ENCODE assay signal across 21 cellular contexts in the genomic region with DNA sequence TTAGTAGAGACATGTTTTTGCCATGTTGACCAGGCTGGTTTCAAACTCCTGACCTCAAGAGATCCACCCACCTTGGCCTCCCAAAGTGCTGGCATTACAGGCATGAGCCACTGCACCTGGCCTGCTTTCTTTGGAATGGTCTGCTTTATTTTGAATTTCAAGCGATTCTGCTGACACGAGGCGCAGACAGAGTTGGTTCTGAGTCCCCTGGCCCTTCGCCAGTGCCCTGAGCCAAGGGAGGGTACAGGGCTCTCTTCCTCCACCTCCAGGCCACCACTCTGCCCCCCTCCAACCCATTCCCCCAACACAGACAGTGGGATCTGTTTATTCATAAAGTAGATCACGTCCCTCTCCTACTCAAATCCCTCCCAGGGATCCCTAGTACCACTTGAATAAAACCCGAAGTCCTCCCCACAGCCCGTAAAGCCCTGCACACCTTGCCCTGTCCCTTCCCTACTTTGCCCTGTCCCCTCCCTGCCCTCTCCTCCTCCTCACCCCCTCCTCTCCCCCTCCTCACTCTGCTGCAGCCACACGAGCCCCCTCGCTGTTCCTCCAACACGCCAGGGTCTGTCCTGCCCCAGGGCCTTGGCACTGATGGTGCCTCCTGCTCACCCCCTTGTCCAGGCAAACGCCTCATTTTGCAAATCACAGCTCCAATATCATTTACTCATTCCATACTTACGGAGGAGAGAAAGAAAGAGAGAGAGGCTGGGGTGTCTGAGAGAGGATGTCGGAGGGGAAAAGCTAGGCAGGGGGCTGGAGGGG. TPM values are rescaled to one million over a fixed set of nuclear protein-coding genes. Genes with fewer than 3 reads are reported as not detected.
DNase-seq lines count a peak whose midpoint lies in the region; ATAC-seq and TF ChIP-seq lines count a peak whose summit lies in the region.
"Had no signal": no experiment of that assay in that cellular context is flagged by ENCODE, and none has a peak within 500 bp of the region (broad histone marks: within the 10 kb centered on the region; RNA-seq: fewer than 3 reads in every experiment).

No MANE protein-coding gene starts in this region.

- H3K27me3 Mint-ChIP-seq in Caco-2 (ENCODE audit: insufficient read depth, unreplicated experiment), result no peaks in the 10 kb centered on the region

- H3K36me3 ChIP-seq in ES-I3 (ENCODE audit: insufficient read depth, low read length) (no peaks in the 10 kb centered on the region), gastroesophageal sphincter (no peaks in the 10 kb centered on the region), neuronal stem cell (replicated peaks in 1 of 2; ENCODE audit: control insufficient read depth in 2 of 2, insufficient read depth in 2 of 2, low read length in 2 of 2) (no peaks in the 10 kb centered on the region), Caco-2 (ENCODE audit: control insufficient read depth, insufficient read depth, low read length) (no peaks in the 10 kb centered on the region)
- H3K36me3 ChIP-seq: SJCRH30 had no signal

- H2BK12ac ChIP-seq in neuronal stem cell (ENCODE audit: low read length), result no peak overlapping the region

- H3K4me3 ChIP-seq in gastroesophageal sphincter (no peak overlapping the region), neuronal stem cell (ENCODE audit: low read length in 2 of 2) (no peak overlapping the region), lower leg skin (ENCODE audit: low read depth, poor library complexity, severe bottlenecking) (no peak overlapping the region), Caco-2 (ENCODE audit: low read depth, low read length) (no peak overlapping the region)
- H3K4me3 ChIP-seq: SJCRH30 had no signal

- H3K9ac ChIP-seq in ES-I3 (ENCODE audit: low read depth, low read length) (peak overlapping the region; percentile 14; the same call in 1 of the 2 replicates), neuronal stem cell (ENCODE audit: low read depth, low read length, poor library complexity) (no peak overlapping the region)
- H3K9ac ChIP-seq: KMS-11 had no signal

- DNase-seq in RPMI8226 (peak; percentile 91), neuronal stem cell (ENCODE audit: low spot score) (no peak), lower leg skin (ENCODE audit: low spot score in 2 of 2) (no peak), Caco-2 (no peak), NCI-H526 treated with DMSO at 0.1 percent for 48 hours (lab: John Stamatoyannopoulos, UW) (no peak)
- DNase-seq: CD8-positive, alpha-beta memory T cell; HCEC 1CT; NCI-H1694; NCI-H2081; NCI-H2171; NCI-H345; NCI-H524; NCI-H82; SJCRH30 had no signal

- H3K4me1 Mint-ChIP-seq in Caco-2 (ENCODE audit: low read depth, unreplicated experiment), result no peaks in the 10 kb centered on the region
- H3K4me1 Mint-ChIP-seq: CD8-positive, alpha-beta memory T cell had no signal

- no peak for TF ChIP-seq CTCF in gastroesophageal sphincter (IDR thresholded peaks at IDR 0.05)
- no peak for TF ChIP-seq CTCF in lower leg skin (IDR thresholded peaks at IDR 0.05)
- no peak for TF ChIP-seq CTCF in Caco-2 (IDR thresholded peaks at IDR 0.05; ENCODE audit: insufficient read depth in 1 of 2, low read depth in 1 of 2, low read length in 1 of 2, severe bottlenecking in 1 of 2, unreplicated experiment in 1 of 2)

- POLR2A ChIA-PET in Caco-2 (lab: Charles Lee), result no interaction called here

- H3K4me1 ChIP-seq in ES-I3 (ENCODE audit: insufficient read depth, low read length), result no peaks in the 10 kb centered on the region
- peaks cover 0 to 21% (median 0%) of the 10 kb centered on the region in 3 donors for H3K4me1 ChIP-seq in gastroesophageal sphincter
- H3K4me1 ChIP-seq in neuronal stem cell (ENCODE audit: control insufficient read depth in 2 of 2, insufficient read depth in 1 of 2, low read depth in 1 of 2, low read length in 2 of 2), result peaks cover 2 to 4% of the 10 kb centered on the region in 2 donors
- H3K4me1 ChIP-seq in Caco-2, result no peaks in the 10 kb centered on the region
- H3K4me1 ChIP-seq: SJCRH30 had no signal

- peak overlapping the region; percentile 2 for H3K18ac ChIP-seq in neuronal stem cell (ENCODE audit: low read length)

- H2BK15ac ChIP-seq in neuronal stem cell (ENCODE audit: low read length), result peak overlapping the region; percentile 61

- peak overlapping the region; percentile 44 for H2BK5ac ChIP-seq in neuronal stem cell (ENCODE audit: low read length)

- no peak overlapping the region for H3K4me3 Mint-ChIP-seq in Caco-2 (ENCODE audit: unreplicated experiment)

- WGBS in gastroesophageal sphincter (ENCODE audit: low coverage in 1 of 2), 2 donors, result 21 to 43% methylated on average over 4 to 8 of the region's 13 CpGs
- WGBS in neuronal stem cell (ENCODE audit: extremely low coverage in 2 of 2, insufficient read length in 2 of 2, insufficient replicate concordance in 1 of 2), 2 donors, result no CpG with 5 or more reads among the region's 13 CpGs
- 23 to 24% methylated on average over 13 of the region's 13 CpGs for WGBS in lower leg skin, 2 donors

- no peak overlapping the region for H3K4me2 ChIP-seq in neuronal stem cell (ENCODE audit: insufficient read depth, low read length, poor library complexity, severe bottlenecking)
- H3K4me2 ChIP-seq: KMS-11 had no signal

- no peak overlapping the region for H4K8ac ChIP-seq in neuronal stem cell (ENCODE audit: low read depth, low read length)

- ATAC-seq in gastroesophageal sphincter, result no peak
- no peak for ATAC-seq in HG02610 (IDR thresholded peaks at IDR 0.05; ENCODE audit: unreplicated experiment)
- ATAC-seq: Panc1 had no signal

- TF ChIP-seq POLR2A in gastroesophageal sphincter (IDR thresholded peaks at IDR 0.05) (no peak), lower leg skin (IDR thresholded peaks at IDR 0.05) (no peak)

- no peaks in the 10 kb centered on the region for H3K36me3 Mint-ChIP-seq in Caco-2 (ENCODE audit: insufficient read depth, unreplicated experiment)

- H3K27ac ChIP-seq in gastroesophageal sphincter, result peak overlapping the region in 3 of 4 donors; percentile 37 to 64 (median 51)
- H3K27ac ChIP-seq in neuronal stem cell (replicated peaks; ENCODE audit: low read length), result no peak overlapping the region
- H3K27ac ChIP-seq: C4-2B, KMS-11, SJCRH30 had no signal

- H3K14ac ChIP-seq in neuronal stem cell (ENCODE audit: low read length), result no peak overlapping the region

- peak overlapping the region; percentile 55 for H2BK120ac ChIP-seq in neuronal stem cell (ENCODE audit: low read depth, low read length)

- H3K27ac Mint-ChIP-seq in Caco-2 (ENCODE audit: unreplicated experiment), result no peak overlapping the region
- H3K27ac Mint-ChIP-seq: CD8-positive, alpha-beta memory T cell had no signal

- no TSS peak for BruUV-seq in Caco-2 (replicated peaks; lab: Mats Ljungman, UMichigan)

- no peak overlapping the region for H3K4ac ChIP-seq in neuronal stem cell (ENCODE audit: low read length)

- H3K23ac ChIP-seq in neuronal stem cell (ENCODE audit: low read depth, low read length, poor library complexity), result no peak overlapping the region

- CTCF ChIA-PET in Caco-2 (lab: Charles Lee), result no interaction called here

- H3K79me1 ChIP-seq in neuronal stem cell (ENCODE audit: low read depth, low read length), result no peaks in the 10 kb centered on the region

- H3K9me3 ChIP-seq in ES-I3 (ENCODE audit: control insufficient read depth, insufficient read depth, low read length) (peaks cover 6% of the 10 kb centered on the region), gastroesophageal sphincter (peaks cover 0 to 16% (median 0%) of the 10 kb centered on the region in 3 donors), neuronal stem cell (replicated peaks in 1 of 2; ENCODE audit: control insufficient read depth in 2 of 2, insufficient read depth in 1 of 2, low read depth in 1 of 2, low read length in 2 of 2) (peaks cover 0 to 12% of the 10 kb centered on the region in 2 donors), Caco-2 (no peaks in the 10 kb centered on the region)
- H3K9me3 ChIP-seq: SJCRH30 had no signal

- H3K9me3 Mint-ChIP-seq in Caco-2 (ENCODE audit: unreplicated experiment), result no peaks in the 10 kb centered on the region

- H2AK5ac ChIP-seq in neuronal stem cell (ENCODE audit: low read depth, low read length), result peak overlapping the region; percentile 30

- H3K27me3 ChIP-seq in gastroesophageal sphincter, result peaks cover 33% of the 10 kb centered on the region
- peaks cover 0 to 4% (median 0%) of the 10 kb centered on the region in 3 experiments for H3K27me3 ChIP-seq in neuronal stem cell (ENCODE audit: control insufficient read depth in 3 of 3, insufficient read depth in 3 of 3, low read depth in 1 of 3, low read length in 3 of 3)
- H3K27me3 ChIP-seq in Caco-2 (replicated peaks; ENCODE audit: control insufficient read depth, insufficient read depth, low read length), result no peaks in the 10 kb centered on the region

- TF ChIP-seq EP300 in gastroesophageal sphincter (IDR thresholded peaks at IDR 0.05), result no peak

- H2AFZ ChIP-seq in neuronal stem cell (ENCODE audit: low read length), result peak overlapping the region; percentile 53

- intact Hi-C loops in lower leg skin (cut with DNase I; ENCODE audit: low total_unique reads), result no loop called here
- intact Hi-C loops in Caco-2 (cut with micrococcal nuclease; ENCODE audit: unreplicated experiment), result loop anchor here (10.0 kb wide), 1 partner anchor 73 kb away; no protein-coding TSS in a partner anchor

- H4K91ac ChIP-seq in neuronal stem cell (ENCODE audit: low read depth, low read length, poor library complexity), result no peak overlapping the region

RNA-seq across cellular contexts. Expression of gene ZNRF4, which starts 22.4 kb away (rescaled TPM):
- not detected for total RNA-seq in gastroesophageal sphincter
- 0.13 TPM for polyA plus RNA-seq in neuronal stem cell (2013, experiment 1 of 2)
- 0.08 TPM for polyA plus RNA-seq in neuronal stem cell (2013, experiment 2 of 2)
- total RNA-seq in lower leg skin, result not detected
- not detected in 2 replicates for total RNA-seq in Caco-2 (2022)
- total RNA-seq: A172; CD8-positive, alpha-beta memory T cell; SJCRH30 had no signal
- polyA plus RNA-seq: CD8-positive, alpha-beta memory T cell had no signal
